In the genomic region with DNA sequence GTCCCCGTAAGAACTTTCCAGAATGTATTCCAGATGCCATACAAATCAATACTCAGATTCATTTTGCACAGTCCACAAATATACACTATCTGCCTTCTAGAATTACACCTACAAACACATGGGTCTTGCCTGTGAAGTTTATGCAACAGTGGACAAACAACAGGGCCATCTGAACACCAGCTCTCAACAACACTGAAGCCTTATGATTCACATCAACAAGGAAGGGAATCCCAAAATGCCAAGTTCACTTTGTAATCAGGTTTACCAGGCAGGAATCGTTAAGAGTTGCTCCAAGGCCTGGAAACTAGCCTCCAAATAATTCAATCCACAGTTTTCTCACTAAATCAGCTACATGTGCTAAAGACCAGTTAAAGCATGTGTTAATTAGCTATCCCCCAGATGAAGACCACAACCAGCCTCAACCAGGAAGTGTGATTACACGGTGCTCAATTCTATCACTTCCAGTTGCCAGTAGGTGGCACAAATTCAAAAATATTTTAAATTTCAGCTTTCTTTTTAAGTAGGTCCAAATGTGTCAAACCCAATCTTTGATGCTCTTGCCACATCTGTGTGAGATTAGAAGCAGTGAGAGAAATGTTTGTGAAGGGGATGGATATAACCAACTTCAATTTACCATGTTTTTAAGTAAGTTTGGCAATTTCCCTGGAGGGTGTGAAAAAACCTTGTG, we compare ENCODE assay signal across 11 cellular contexts.
DNase-seq lines count a peak whose midpoint lies in the region; ATAC-seq, FAIRE-seq and TF ChIP-seq lines count a peak whose summit lies in the region.
"Had no signal": no experiment of that assay in that cellular context is flagged by ENCODE, and none has a peak within 500 bp of the region (broad histone marks: within the 10 kb centered on the region; RNA-seq: fewer than 3 reads in every experiment).

No MANE protein-coding gene starts in this region.

- ATAC-seq in WTC11 (peak; percentile 39; the same call in 1 of the 2 replicates), HepG2 (no peak), GM21390 (IDR thresholded peaks at IDR 0.05; ENCODE audit: unreplicated experiment) (no peak), GM18498 (IDR thresholded peaks at IDR 0.05; ENCODE audit: unreplicated experiment) (no peak), GM18502 (IDR thresholded peaks at IDR 0.05; ENCODE audit: poor library complexity, unreplicated experiment) (no peak)
- ATAC-seq: sciatic nerve had no signal

- H3K4me2 ChIP-seq in HepG2 (ENCODE audit: low read depth, low read length) = no peak overlapping the region

- no peaks in the 10 kb centered on the region for H3K79me2 ChIP-seq in HepG2 (ENCODE audit: insufficient read depth, low read length)

- no TSS peak for BruUV-seq in HepG2 (replicated peaks; lab: Mats Ljungman, UMichigan)

- TF ChIP-seq CTCF in WTC11 (IDR thresholded peaks at IDR 0.05) (no peak), HepG2 (CRISPR knock-in tag; IDR thresholded peaks at IDR 0.05) (no peak)

- H3K9me3 ChIP-seq in HepG2 (ENCODE audit: low read length) = no peaks in the 10 kb centered on the region
- H3K9me3 ChIP-seq: thoracic aorta had no signal

- TF ChIP-seq EP300 in HepG2 (IDR thresholded peaks at IDR 0.05; ENCODE audit: low read depth in 2 of 2, low read length in 2 of 2) (no peak), HepG2 (CRISPR knock-in tag; IDR thresholded peaks at IDR 0.05; ENCODE audit: borderline replicate concordance) (no peak)

- 0% methylated on average over 3 of the region's 3 CpGs for WGBS in HepG2 (ENCODE audit: low lambda C conversion rate)

- no peak overlapping the region for H3K27ac Mint-ChIP-seq in WTC11

- in situ Hi-C loops in HepG2 (cut with HindIII; ENCODE audit: extremely low pct_ligation_motif_present, low pct_unique_long_range_greater_than_20kb) = no loop called here

- H3K27me3 Mint-ChIP-seq in WTC11 (ENCODE audit: low read depth) = peaks cover 12% of the 10 kb centered on the region

- no peak for TF ChIP-seq RAD21 in HepG2 (CRISPR knock-in tag; IDR thresholded peaks at IDR 0.05)

- no peak for TF ChIP-seq POLR2A in HepG2 (IDR thresholded peaks at IDR 0.05; ENCODE audit: insufficient read depth in 1 of 2, low read depth in 2 of 2, low read length in 2 of 2)

- H2AFZ ChIP-seq in HepG2 (ENCODE audit: low read length) = no peak overlapping the region

- DNase-seq in EH (ENCODE audit: low read depth) = peak; percentile 47
- peak; percentile 24 for DNase-seq in Jurkat, Clone E6-1 (ENCODE audit: low read depth, low spot score)
- no peak for DNase-seq in WTC11 (ENCODE audit: low spot score)
- DNase-seq in HepG2 (ENCODE audit: low spot score) = peak; percentile 5
- DNase-seq in AG08396 (ENCODE audit: low spot score) = no peak
- DNase-seq: glutamatergic neuron had no signal

- no peaks in the 10 kb centered on the region for H3K9me3 Mint-ChIP-seq in WTC11

- intact Hi-C loops in HepG2 (cut with micrococcal nuclease; ENCODE audit: unreplicated experiment) = loop anchor here (1.0 kb wide), 1 partner anchor 690 kb away; no protein-coding TSS in a partner anchor

- no peaks in the 10 kb centered on the region for H3K4me1 ChIP-seq in HepG2 (ENCODE audit: insufficient read depth, low read length)

- no peaks in the 10 kb centered on the region for H3K27me3 ChIP-seq in HepG2 (ENCODE audit: control insufficient read depth in 1 of 2, insufficient read depth in 2 of 2, low read length in 2 of 2)

- no peaks in the 10 kb centered on the region for H3K36me3 ChIP-seq in HepG2 (replicated peaks in 1 of 2; ENCODE audit: control insufficient read depth in 1 of 2, insufficient read depth in 2 of 2, low read length in 2 of 2)
- H3K36me3 ChIP-seq: thoracic aorta had no signal

- no peak overlapping the region for H3K27ac ChIP-seq in HepG2 (ENCODE audit: extremely low read length, insufficient read depth, low read length)
- H3K27ac ChIP-seq: thoracic aorta had no signal

- H3K9ac ChIP-seq in HepG2 (ENCODE audit: insufficient read depth, low read depth, low read length) = no peak overlapping the region

- H3K4me3 ChIP-seq in Jurkat, Clone E6-1 (ENCODE audit: low read length) = no peak overlapping the region
- no peak overlapping the region for H3K4me3 ChIP-seq in HepG2 (replicated peaks in 1 of 3; ENCODE audit: insufficient read depth in 1 of 3, low read depth in 2 of 3, low read length in 3 of 3)
- H3K4me3 ChIP-seq: thoracic aorta had no signal

- no peaks in the 10 kb centered on the region for H3K4me1 Mint-ChIP-seq in WTC11

- no peaks in the 10 kb centered on the region for H4K20me1 ChIP-seq in HepG2 (ENCODE audit: insufficient read depth, low read length)

- no peak for FAIRE-seq in HepG2 (lab: Jason Lieb, UNC)

- POLR2A ChIA-PET in WTC11 (lab: Charles Lee) (no interaction called here), HepG2 (lab: Yijun Ruan, JAX) (no interaction called here)

- no peaks in the 10 kb centered on the region for H3K36me3 Mint-ChIP-seq in WTC11

- no peak overlapping the region for H3K4me3 Mint-ChIP-seq in WTC11

- CTCF ChIA-PET in WTC11 (lab: Charles Lee) = interaction anchor here (0.7 to 1.1 kb wide), 6 partner anchors 17 to 174 kb away, joined by 3 to 6 read pairs (median 4); no protein-coding TSS in a partner anchor
- CTCF ChIA-PET in HepG2 (lab: Yijun Ruan, JAX; ENCODE audit: low intra/inter-chr PET ratio, low total read pairs) = no interaction called here

TF ChIP-seq in WTC11, 78 proteins besides CTCF, POLR2A, EP300 and RAD21 (continues in another document):
- TF ChIP-seq, protein P1, sequence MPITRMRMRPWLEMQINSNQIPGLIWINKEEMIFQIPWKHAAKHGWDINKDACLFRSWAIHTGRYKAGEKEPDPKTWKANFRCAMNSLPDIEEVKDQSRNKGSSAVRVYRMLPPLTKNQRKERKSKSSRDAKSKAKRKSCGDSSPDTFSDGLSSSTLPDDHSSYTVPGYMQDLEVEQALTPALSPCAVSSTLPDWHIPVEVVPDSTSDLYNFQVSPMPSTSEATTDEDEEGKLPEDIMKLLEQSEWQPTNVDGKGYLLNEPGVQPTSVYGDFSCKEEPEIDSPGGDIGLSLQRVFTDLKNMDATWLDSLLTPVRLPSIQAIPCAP (CRISPR knock-in tag; IDR thresholded peaks at IDR 0.05) = no peak
- TF ChIP-seq, protein P2, sequence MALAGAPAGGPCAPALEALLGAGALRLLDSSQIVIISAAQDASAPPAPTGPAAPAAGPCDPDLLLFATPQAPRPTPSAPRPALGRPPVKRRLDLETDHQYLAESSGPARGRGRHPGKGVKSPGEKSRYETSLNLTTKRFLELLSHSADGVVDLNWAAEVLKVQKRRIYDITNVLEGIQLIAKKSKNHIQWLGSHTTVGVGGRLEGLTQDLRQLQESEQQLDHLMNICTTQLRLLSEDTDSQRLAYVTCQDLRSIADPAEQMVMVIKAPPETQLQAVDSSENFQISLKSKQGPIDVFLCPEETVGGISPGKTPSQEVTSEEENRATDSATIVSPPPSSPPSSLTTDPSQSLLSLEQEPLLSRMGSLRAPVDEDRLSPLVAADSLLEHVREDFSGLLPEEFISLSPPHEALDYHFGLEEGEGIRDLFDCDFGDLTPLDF (CRISPR knock-in tag; IDR thresholded peaks at IDR 0.05) = no peak
- TF ChIP-seq PRRX2 (CRISPR knock-in tag; IDR thresholded peaks at IDR 0.05) (no peak), ZNF671 (CRISPR knock-in tag; IDR thresholded peaks at IDR 0.05) (no peak)
- TF ChIP-seq, protein P3, sequence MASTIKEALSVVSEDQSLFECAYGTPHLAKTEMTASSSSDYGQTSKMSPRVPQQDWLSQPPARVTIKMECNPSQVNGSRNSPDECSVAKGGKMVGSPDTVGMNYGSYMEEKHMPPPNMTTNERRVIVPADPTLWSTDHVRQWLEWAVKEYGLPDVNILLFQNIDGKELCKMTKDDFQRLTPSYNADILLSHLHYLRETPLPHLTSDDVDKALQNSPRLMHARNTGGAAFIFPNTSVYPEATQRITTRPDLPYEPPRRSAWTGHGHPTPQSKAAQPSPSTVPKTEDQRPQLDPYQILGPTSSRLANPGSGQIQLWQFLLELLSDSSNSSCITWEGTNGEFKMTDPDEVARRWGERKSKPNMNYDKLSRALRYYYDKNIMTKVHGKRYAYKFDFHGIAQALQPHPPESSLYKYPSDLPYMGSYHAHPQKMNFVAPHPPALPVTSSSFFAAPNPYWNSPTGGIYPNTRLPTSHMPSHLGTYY (CRISPR knock-in tag; IDR thresholded peaks at IDR 0.05) = no peak

TF ChIP-seq in HepG2, 621 proteins besides CTCF, POLR2A, EP300 and RAD21:
- TF ChIP-seq ELF3 (CRISPR knock-in tag; IDR thresholded peaks at IDR 0.05) = 0 out of 2 replicates have a peak, but pooled peaks have one; percentile 19
- peak; percentile 34; the same call in 1 of the 2 replicates for TF ChIP-seq STAG1 (CRISPR knock-in tag; IDR thresholded peaks at IDR 0.05)
- no peak for TF ChIP-seq PITX1 (CRISPR knock-in tag; IDR thresholded peaks at IDR 0.05)
TF ChIP-seq in HepG2: peak in this region for 2.

Comparison
In these comparisons a context has a peak if more than half of its experiments do, and no peak if none do; other contexts are left out.
1. DNase-seq: peak in EH (single experiment), Jurkat, Clone E6-1 (single experiment) and HepG2 (single experiment); none in WTC11 (single experiment) and AG08396 (single experiment).